25 cellular contexts compared by ENCODE assay signal in genomic region chr4:81564025-81564424, GRCh38.
"Had no signal": no experiment of that assay in that cellular context is flagged by ENCODE, and none has a peak within 500 bp of the region (broad histone marks: within the 10 kb centered on the region; RNA-seq: fewer than 3 reads in every experiment).

No MANE protein-coding gene starts in this region.

- H3K4me2 ChIP-seq: smooth muscle cell had no signal

- H3K4me1 ChIP-seq: prostate gland had no signal

- DNase-seq: activated CD4-positive, alpha-beta T cell treated with anti-CD3 and anti-CD28 coated beads for 1 hour; activated CD4-positive, alpha-beta T cell treated with anti-CD3 and anti-CD28 coated beads, Interleukin-2, amount 50 U/mL, for 1 hour; activated CD8-positive, alpha-beta memory T cell treated with anti-CD3 and anti-CD28 coated beads, Interleukin-2, amount 10 ng/mL, durations not matched to agents 7 days and 5 days; activated CD8-positive, alpha-beta T cell treated with anti-CD3 and anti-CD28 coated beads, Interleukin-2, amount 10 ng/mL, durations not matched to agents 7 days and 5 days; activated naive CD8-positive, alpha-beta T cell treated with anti-CD3 and anti-CD28 coated beads, Interleukin-2, amount 50 U/mL, for 24 hours; activated T-cell treated with anti-CD3 and anti-CD28 coated beads, Interleukin-2, amount 50 U/mL, for 48 hours; dermis blood vessel endothelial cell; effector CD4-positive, alpha-beta T cell; head of caudate nucleus; hippocampal formation; immature natural killer cell; kidney; ovary; retina; sigmoid colon; stimulated activated CD4-positive, alpha-beta T cell treated with anti-CD3 and anti-CD28 coated beads, Interleukin-15, amount 100 ng/mL, for 24 hours; stimulated activated CD4-positive, alpha-beta T cell treated with anti-CD3 and anti-CD28 coated beads, Interleukin-2, amount 100 ng/mL, for 24 hours; stimulated activated naive B cell treated with anti-CD40 and anti-IgM and Interleukin-4, amounts not matched to agents 10 μg/mL and 1 μg/mL and 100 μg/mL, for 72 hours; T-helper 2 cell had no signal

- H3K27me3 ChIP-seq: gastroesophageal sphincter, neutrophil, ovary, sigmoid colon, tibial nerve had no signal

- H3K4me3 ChIP-seq: gastroesophageal sphincter, ovary, prostate gland, sigmoid colon, smooth muscle cell, tibial nerve had no signal

- FAIRE-seq: bronchial epithelial cell had no signal

- ATAC-seq: activated CD8-positive, alpha-beta memory T cell treated with anti-CD3 and anti-CD28 coated beads, Interleukin-2, amount 10 ng/mL, durations not matched to agents 7 days and 5 days; activated CD8-positive, alpha-beta T cell treated with anti-CD3 and anti-CD28 coated beads, Interleukin-2, amount 10 ng/mL, durations not matched to agents 7 days and 5 days; activated naive CD8-positive, alpha-beta T cell treated with anti-CD3 and anti-CD28 coated beads, Interleukin-2, amount 50 U/mL, for 24 hours; gastroesophageal sphincter; stimulated activated naive B cell treated with anti-CD40 and anti-IgM and Interleukin-4, amounts not matched to agents 10 μg/mL and 1 μg/mL and 100 μg/mL, for 72 hours had no signal

- H3K36me3 ChIP-seq: gastroesophageal sphincter, neutrophil, ovary, prostate gland, sigmoid colon, tibial nerve had no signal

- H3K27ac ChIP-seq: neutrophil, ovary, prostate gland, tibial nerve had no signal

- H3K9me3 ChIP-seq: gastroesophageal sphincter, neutrophil, ovary, prostate gland, sigmoid colon, tibial nerve had no signal
